ENCODE assay signal across 8 cellular contexts in genomic region chr10:36880898-36881297, GRCh38.
DNase-seq lines count a peak whose midpoint lies in the region; ATAC-seq, FAIRE-seq and TF ChIP-seq lines count a peak whose summit lies in the region.

No MANE protein-coding gene starts in this region.

- ATAC-seq in GM21515 (IDR thresholded peaks at IDR 0.05; ENCODE audit: unreplicated experiment): no peak

- no peak overlapping the region for H3K27ac ChIP-seq in sigmoid colon

- no peaks in the 10 kb centered on the region for H3K9me3 ChIP-seq in sigmoid colon

- intact Hi-C loops in sigmoid colon (cut with DNase I): no loop called here

- peak in 3 of 4 experiments; percentile 44 to 49 (median 45) for TF ChIP-seq CTCF in sigmoid colon (IDR thresholded peaks at IDR 0.05)

- no peak overlapping the region for H3K4me3 ChIP-seq in sigmoid colon

- TF ChIP-seq EP300 in sigmoid colon (IDR thresholded peaks at IDR 0.05): no peak

- no peaks in the 10 kb centered on the region for H3K4me1 ChIP-seq in sigmoid colon

- DNase-seq in DMS 273 (lab: John Stamatoyannopoulos, UW; ENCODE audit: unreplicated experiment) (peak; percentile 47), DMS 273 treated with DMSO at 0.1 percent for 48 hours (lab: John Stamatoyannopoulos, UW) (no peak), NAMALWA (ENCODE audit: low spot score) (peak; percentile 41), sigmoid colon (no peak)
- DNase-seq in activated naive CD4-positive, alpha-beta T cell (lab: John Stamatoyannopoulos, UW): no peak
- no peak for DNase-seq in stimulated activated naive CD4-positive, alpha-beta T cell (lab: John Stamatoyannopoulos, UW)

- peak; percentile 69 for FAIRE-seq in endometrium (lab: Jason Lieb, UNC)

- no peaks in the 10 kb centered on the region for H3K36me3 ChIP-seq in sigmoid colon

- WGBS in sigmoid colon, 2 donors: 14 to 24% methylated on average over 5 of the region's 5 CpGs

- TF ChIP-seq POLR2A in sigmoid colon (IDR thresholded peaks at IDR 0.05): no peak

- no peaks in the 10 kb centered on the region for H3K27me3 ChIP-seq in sigmoid colon

Comparison
In these comparisons a context has a peak if more than half of its experiments do, and no peak if none do; other contexts are left out.
1. DNase-seq: peak in DMS 273 (single experiment) and NAMALWA (single experiment); none in DMS 273 treated with DMSO at 0.1 percent for 48 hours (single experiment), sigmoid colon (single experiment), activated naive CD4-positive, alpha-beta T cell (0 of 4) and stimulated activated naive CD4-positive, alpha-beta T cell (0 of 6).